In genomic region chr17:35731239-35731931, GRCh38 we compare ENCODE assay signal across 8 cellular contexts. TPM values are rescaled to one million over a fixed set of nuclear protein-coding genes. Genes with fewer than 3 reads are reported as not detected.
DNase-seq lines count a peak whose midpoint lies in the region; ATAC-seq and TF ChIP-seq lines count a peak whose summit lies in the region.

RASL10B (plus strand) TSS chr17:35731639; CDS start chr17:35735185, 3,546 bp downstream.

- H3K27me3 Mint-ChIP-seq in HFFc6 (ENCODE audit: insufficient read depth), result peaks cover 5% of the 10 kb centered on the region

- peaks cover 4% of the 10 kb centered on the region; the same call in 1 of the 2 replicates for H3K36me3 ChIP-seq in WERI-Rb-1
- H3K36me3 ChIP-seq in kidney epithelial cell (ENCODE audit: control insufficient read depth, insufficient read depth, low read length), result no peaks in the 10 kb centered on the region

- DNase-seq in AG09309 (ENCODE audit: low read depth), result no peak
- DNase-seq in HFFc6, result no peak
- DNase-seq in WERI-Rb-1, result peak; percentile 82
- DNase-seq in cerebellum (ENCODE audit: low spot score), result peak; percentile 71
- no peak for DNase-seq in kidney epithelial cell (ENCODE audit: low read depth)
- peak; percentile 75 for DNase-seq in stimulated activated CD4-positive, alpha-beta T cell treated with anti-CD3 and anti-CD28 coated beads, Interleukin-15, amount 100 ng/mL, for 24 hours

- H3K27ac ChIP-seq in WERI-Rb-1, result peak within 1 kb of the TSS; percentile 79

- H3K9me3 ChIP-seq in WERI-Rb-1 (ENCODE audit: severe bottlenecking), result no peaks in the 10 kb centered on the region

- peak within 1 kb of the TSS; percentile 84 for H3K4me3 Mint-ChIP-seq in HFFc6

- ATAC-seq in GM21390 (IDR thresholded peaks at IDR 0.05; ENCODE audit: unreplicated experiment), result no peak
- ATAC-seq in HG02840 (IDR thresholded peaks at IDR 0.05; ENCODE audit: low FRiP score, unreplicated experiment), result no peak

- H3K27me3 ChIP-seq in WERI-Rb-1 (ENCODE audit: insufficient read depth, low read depth, severe bottlenecking) (no peaks in the 10 kb centered on the region), kidney epithelial cell (ENCODE audit: control insufficient read depth, insufficient read depth, low read length) (peaks cover 2% of the 10 kb centered on the region)

- 0 out of 2 replicates have a peak within 1 kb of the TSS, but pooled peaks have one; percentile 12 for H3K27ac Mint-ChIP-seq in HFFc6

- peak within 1 kb of the TSS; percentile 50 for H3K4me3 ChIP-seq in AG09309 (ENCODE audit: control insufficient read depth, low read depth, low read length)
- peak within 1 kb of the TSS; percentile 82 for H3K4me3 ChIP-seq in WERI-Rb-1 (ENCODE audit: low read depth, low read length)
- peak within 1 kb of the TSS; percentile 43 for H3K4me3 ChIP-seq in kidney epithelial cell (ENCODE audit: low read depth, low read length)

- 0 out of 2 replicates have a peak, but pooled peaks cover 3% of the 10 kb centered on the region for H3K36me3 Mint-ChIP-seq in HFFc6 (ENCODE audit: low read depth)

- no peak for TF ChIP-seq CTCF in AG09309 (IDR thresholded peaks at IDR 0.05; ENCODE audit: control insufficient read depth, insufficient read depth, low read depth, low read length, missing control alignments)
- TF ChIP-seq CTCF in HFFc6 (IDR thresholded peaks at IDR 0.05), result no peak
- TF ChIP-seq CTCF in WERI-Rb-1 (IDR thresholded peaks at IDR 0.05; ENCODE audit: low read depth, low read length), result no peak
- TF ChIP-seq CTCF in kidney epithelial cell (IDR thresholded peaks at IDR 0.05; ENCODE audit: insufficient read depth, low read length, poor library complexity, severe bottlenecking), result no peak

- H3K9me3 Mint-ChIP-seq in HFFc6, result no peaks in the 10 kb centered on the region

- peaks cover 31% of the 10 kb centered on the region for H3K4me1 Mint-ChIP-seq in HFFc6 (ENCODE audit: low read depth)

RNA-seq across cellular contexts. Expression of gene RASL10B, which starts in this region (rescaled TPM):
- 1 to 10 TPM; 1.7 to 5.0 (median 1.8) TPM for total RNA-seq in HFFc6 (2021; fragmentation: NEBNext Ultra II Directional; extraction: Animal tissue kit (Norgen Biotek cat#: 25700))
- total RNA-seq in cerebellum (5.3 TPM), kidney epithelial cell (2.6 and 2.9 TPM in 2 replicates)

Comparison
In these comparisons a context has a peak if more than half of its experiments do, and no peak if none do; other contexts are left out.
1. DNase-seq: peak in WERI-Rb-1 (single experiment), cerebellum (single experiment) and stimulated activated CD4-positive, alpha-beta T cell treated with anti-CD3 and anti-CD28 coated beads, Interleukin-15, amount 100 ng/mL, for 24 hours (single experiment); none in AG09309 (single experiment), HFFc6 (single experiment) and kidney epithelial cell (single experiment).
2. Peak in every context shown above with its lines, with median percentiles within 50 percentile points of each other: H3K4me3 ChIP-seq.